ENCODE assay signal across 1 cellular context in genomic region chr12:14613718-14614117, GRCh38.
TF ChIP-seq lines count a peak whose summit lies in the region.

No MANE protein-coding gene starts in this region.

TF ChIP-seq in GM12878, 131 proteins besides CTCF, POLR2A, EP300 and RAD21 (continued from another document and continues in another):
- TF ChIP-seq SKIL (IDR thresholded peaks at IDR 0.05; ENCODE audit: low read depth, poor library complexity, severe bottlenecking), result peak; percentile 93
- TF ChIP-seq MYC (IDR thresholded peaks at IDR 0.05; ENCODE audit: insufficient read depth, insufficient read length, insufficient replicate concordance, low read length, severe bottlenecking), result no peak
- TF ChIP-seq CBX5 (IDR thresholded peaks at IDR 0.05; ENCODE audit: low read depth), result peak; percentile 96; the same call in 1 of the 2 replicates
- TF ChIP-seq SRF (IDR thresholded peaks at IDR 0.05; ENCODE audit: low read depth in 2 of 2, low read length in 2 of 2), result peak in 1 of 2 experiments; percentile 80; a peak in 2 of 4 replicates
- TF ChIP-seq PKNOX1 (IDR thresholded peaks at IDR 0.05), result peak; percentile 96
- peak; percentile 81; the same call in 1 of the 2 replicates for TF ChIP-seq ZNF217 (IDR thresholded peaks at IDR 0.05)
- peak; percentile 95 for TF ChIP-seq NR2F1 (conservative IDR thresholded peaks at IDR 0.05)
- TF ChIP-seq BMI1 (IDR thresholded peaks at IDR 0.05; ENCODE audit: borderline replicate concordance), result peak; percentile 61; the same call in 1 of the 2 replicates
- no peak for TF ChIP-seq RB1 (IDR thresholded peaks at IDR 0.05; ENCODE audit: borderline replicate concordance)
- TF ChIP-seq NKRF (conservative IDR thresholded peaks at IDR 0.05), result no peak
- peak; percentile 92; the same call in 1 of the 2 replicates for TF ChIP-seq RCOR1 (conservative IDR thresholded peaks at IDR 0.05; ENCODE audit: low read depth, low read length)
- TF ChIP-seq USF1 (IDR thresholded peaks at IDR 0.05; ENCODE audit: borderline replicate concordance, extremely low read length, insufficient read depth, low read depth, low read length), result no peak
- no peak for TF ChIP-seq SMAD5 (IDR thresholded peaks at IDR 0.05; ENCODE audit: low read depth)
- TF ChIP-seq MXI1 (IDR thresholded peaks at IDR 0.05; ENCODE audit: low read depth, low read length), result no peak
- TF ChIP-seq ZZZ3 (IDR thresholded peaks at IDR 0.05; ENCODE audit: control insufficient read depth, insufficient read length, low read depth), result no peak
- no peak for TF ChIP-seq E2F8 (IDR thresholded peaks at IDR 0.05; ENCODE audit: low read depth, partially characterized antibody)
- TF ChIP-seq CEBPB (IDR thresholded peaks at IDR 0.05; ENCODE audit: borderline replicate concordance in 1 of 2, low read depth in 2 of 2, low read length in 2 of 2), result no peak
- peak; percentile 43; the same call in 1 of the 2 replicates for TF ChIP-seq TAF1 (IDR thresholded peaks at IDR 0.05; ENCODE audit: borderline replicate concordance, low read depth, low read length)
- 0 out of 2 replicates have a peak, but pooled peaks have one; percentile 76 for TF ChIP-seq GATAD2B (conservative IDR thresholded peaks at IDR 0.05; ENCODE audit: low read depth)
- peak; percentile 92 for TF ChIP-seq CREM (IDR thresholded peaks at IDR 0.05; ENCODE audit: low read depth)
- TF ChIP-seq TCF3 (IDR thresholded peaks at IDR 0.05; ENCODE audit: borderline replicate concordance, insufficient read depth, low read depth, low read length), result peak; percentile 92
- TF ChIP-seq TBL1XR1 (IDR thresholded peaks at IDR 0.05; ENCODE audit: low read depth, low read length), result peak; percentile 44; the same call in 1 of the 2 replicates
- TF ChIP-seq E2F4 (IDR thresholded peaks at IDR 0.05; ENCODE audit: low read depth, low read length), result no peak
- TF ChIP-seq KDM1A (IDR thresholded peaks at IDR 0.05; ENCODE audit: borderline replicate concordance), result no peak
- TF ChIP-seq SUZ12 (IDR thresholded peaks at IDR 0.05; ENCODE audit: unreplicated experiment), result no peak
- TF ChIP-seq MEF2B (IDR thresholded peaks at IDR 0.05; ENCODE audit: partially characterized antibody, poor library complexity, severe bottlenecking), result peak; percentile 58
- TF ChIP-seq ATF7 (IDR thresholded peaks at IDR 0.05; ENCODE audit: low read depth), result peak; percentile 71
- TF ChIP-seq CHD1 (IDR thresholded peaks at IDR 0.05; ENCODE audit: low read depth, low read length), result peak; percentile 90; the same call in 1 of the 2 replicates
- no peak; the same call in 1 of the 2 replicates for TF ChIP-seq POLR2AphosphoS5 (IDR thresholded peaks at IDR 0.05; ENCODE audit: low read length)
- TF ChIP-seq HSF1 (IDR thresholded peaks at IDR 0.05; ENCODE audit: low read depth, low read length), result no peak
- TF ChIP-seq REST (IDR thresholded peaks at IDR 0.05; ENCODE audit: low read depth, low read length), result 0 out of 2 replicates have a peak, but pooled peaks have one; percentile 14
- TF ChIP-seq PRDM15 (CRISPR knock-in tag; IDR thresholded peaks at IDR 0.05), result no peak
- peak; percentile 62; the same call in 1 of the 2 replicates for TF ChIP-seq CREB1 (IDR thresholded peaks at IDR 0.05; ENCODE audit: low read depth)
- TF ChIP-seq USF2 (IDR thresholded peaks at IDR 0.05; ENCODE audit: borderline replicate concordance, low read depth, low read length), result no peak
- TF ChIP-seq NR2C2 (IDR thresholded peaks at IDR 0.05; ENCODE audit: borderline replicate concordance, control insufficient read depth, insufficient read length, low read depth), result no peak
- 0 out of 2 replicates have a peak, but pooled peaks have one; percentile 21 for TF ChIP-seq ZNF24 (IDR thresholded peaks at IDR 0.05)
